8 cellular contexts compared by ENCODE assay signal in the genomic region with DNA sequence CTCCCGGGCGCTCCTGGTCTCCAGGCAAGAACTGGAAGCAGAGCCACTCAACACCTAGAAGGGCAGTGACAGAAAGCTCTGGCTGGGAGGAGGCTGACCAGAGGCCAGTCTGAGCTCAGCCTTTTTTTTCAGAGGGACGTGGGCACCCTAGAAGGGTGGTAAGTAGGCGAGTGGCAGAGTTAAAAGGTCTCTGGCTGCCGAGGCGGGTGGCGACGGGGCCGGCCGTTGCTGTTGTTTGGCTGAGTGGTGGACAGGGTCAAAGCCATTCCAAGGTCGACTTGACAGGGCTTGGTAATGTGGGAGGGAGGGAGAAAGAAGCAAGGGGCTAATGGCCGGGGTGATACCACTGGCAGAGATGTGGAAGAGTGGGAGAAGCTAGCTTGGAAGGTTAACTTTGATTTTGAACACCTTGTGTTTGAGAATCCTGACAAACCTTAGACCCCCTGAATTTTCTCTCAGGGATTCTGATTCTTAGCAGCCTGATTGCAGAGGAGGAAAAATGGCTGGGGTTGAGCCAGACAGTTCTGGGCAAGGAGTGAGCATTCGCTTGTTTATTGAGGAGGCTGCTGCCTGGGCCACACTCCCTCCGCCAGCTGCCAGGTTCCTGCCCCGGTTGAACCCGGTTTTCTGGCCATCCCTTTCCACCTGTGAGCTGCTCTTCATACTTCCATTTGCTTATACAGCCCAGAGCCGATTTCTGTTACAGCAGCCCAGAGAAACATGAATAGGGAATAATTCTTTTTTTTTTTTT. TPM values are rescaled to one million over a fixed set of nuclear protein-coding genes. Genes with fewer than 3 reads are reported as not detected.
A peak's percentile ranks its signal among the peaks of the same experiment; 100 is the strongest.
DNase-seq lines count a peak whose midpoint lies in the region; ATAC-seq, FAIRE-seq and TF ChIP-seq lines count a peak whose summit lies in the region.

No MANE protein-coding gene starts in this region.

- no peaks in the 10 kb centered on the region for H3K9me3 ChIP-seq in testis

- H3K27ac Mint-ChIP-seq in T-helper 2 cell treated with Interferon-gamma antibody and Interleukin-4, amounts not matched to agents 5 μg/mL and 100 μg/mL, for 36 hours = peak overlapping the region; percentile 67

- H3K27me3 ChIP-seq in testis = no peaks in the 10 kb centered on the region

- TF ChIP-seq CTCF in astrocyte of the spinal cord (IDR thresholded peaks at IDR 0.05; ENCODE audit: low read depth, low read length) (no peak), testis (IDR thresholded peaks at IDR 0.05) (no peak)

- peaks cover 9% of the 10 kb centered on the region for H3K4me1 ChIP-seq in testis

- intact Hi-C loops in left colon (cut with DNase I, micrococcal nuclease) = no loop called here
- intact Hi-C loops in testis (cut with DNase I; ENCODE audit: low total_unique reads) = no loop called here

- H3K4me3 ChIP-seq in astrocyte of the spinal cord (ENCODE audit: low read depth, low read length) (peak overlapping the region; percentile 51), testis (peak overlapping the region; percentile 49 to 65)

- peaks cover 22% of the 10 kb centered on the region for H3K27me3 Mint-ChIP-seq in T-helper 2 cell treated with Interferon-gamma antibody and Interleukin-4, amounts not matched to agents 5 μg/mL and 100 μg/mL, for 36 hours (ENCODE audit: low read depth)

- no peak for FAIRE-seq in urothelium cell line (lab: Jason Lieb, UNC)

- in situ Hi-C loops in astrocyte of the spinal cord (cut with HindIII; ENCODE audit: low sequenced_read_pairs) = no loop called here

- H3K36me3 ChIP-seq in testis (ENCODE audit: low read depth, missing control alignments) = no peaks in the 10 kb centered on the region

- TF ChIP-seq POLR2A in testis (IDR thresholded peaks at IDR 0.05) = no peak

- ATAC-seq in left colon = peak; percentile 38

- peaks cover 6% of the 10 kb centered on the region for H3K36me3 Mint-ChIP-seq in T-helper 2 cell treated with Interferon-gamma antibody and Interleukin-4, amounts not matched to agents 5 μg/mL and 100 μg/mL, for 36 hours (ENCODE audit: low read depth)

- DNase-seq in T-helper 2 cell treated with Interferon-gamma antibody and Interleukin-4, amounts not matched to agents 5 μg/mL and 100 μg/mL, for 36 hours (ENCODE audit: low spot score) = no peak
- no peak for DNase-seq in T-helper 2 cell
- no peak for DNase-seq in astrocyte of the spinal cord (ENCODE audit: low read depth, low spot score)
- no peak for DNase-seq in left colon
- DNase-seq in testis = no peak
- DNase-seq in GF-D8 (lab: John Stamatoyannopoulos, UW) = no peak
- no peak for DNase-seq in urothelium cell line (ENCODE audit: low spot score)
- no peak for DNase-seq in GM03348 (ENCODE audit: low spot score)

- no peaks in the 10 kb centered on the region for H3K9me3 Mint-ChIP-seq in T-helper 2 cell treated with Interferon-gamma antibody and Interleukin-4, amounts not matched to agents 5 μg/mL and 100 μg/mL, for 36 hours

- 15 to 19% methylated on average over 17 of the region's 17 CpGs for WGBS in testis, 2 donors

- H3K27ac ChIP-seq in testis = peak overlapping the region in 1 of 2 donors; percentile 15

- H3K4me1 Mint-ChIP-seq in T-helper 2 cell treated with Interferon-gamma antibody and Interleukin-4, amounts not matched to agents 5 μg/mL and 100 μg/mL, for 36 hours (ENCODE audit: low read depth) = peaks cover 19% of the 10 kb centered on the region

- H3K4me3 Mint-ChIP-seq in T-helper 2 cell treated with Interferon-gamma antibody and Interleukin-4, amounts not matched to agents 5 μg/mL and 100 μg/mL, for 36 hours = peak overlapping the region; percentile 88

RNA-seq across cellular contexts. Expression of gene SYCE3, which starts 0.9 kb away (rescaled TPM):
- total RNA-seq in left colon (under 1 TPM in 1 of 2 donors, not detected in 1; 0.67 TPM), testis (10 to 100 TPM; 40.4 to 71.9 TPM)
- polyA plus RNA-seq in testis (ENCODE audit: insufficient read depth, low read depth, low replicate concordance) = 183 TPM

RNA-seq across cellular contexts. Expression of gene CPT1B, which starts 14.6 kb away (rescaled TPM):
- 10 to 100 TPM; 22.6 to 26.6 TPM for total RNA-seq in left colon
- total RNA-seq in testis = 100 to 1,000 TPM; 103 to 123 TPM
- polyA plus RNA-seq in testis (ENCODE audit: insufficient read depth, low read depth, low replicate concordance) = 224 TPM

RNA-seq across cellular contexts. Expression of gene KLHDC7B, which starts 17.9 kb away (rescaled TPM):
- total RNA-seq in left colon (under 1 TPM in 1 of 2 donors, not detected in 1; 0.17 TPM), testis (under 1 TPM; 0.24 to 0.93 TPM)
- polyA plus RNA-seq in testis (ENCODE audit: insufficient read depth, low read depth, low replicate concordance) = 0.51 TPM

RNA-seq across cellular contexts. Expression of gene CHKB, which starts 19.1 kb away (rescaled TPM):
- total RNA-seq in left colon (10 to 100 TPM; 66.9 to 72.7 TPM), testis (10 to 100 TPM; 89.6 to 98.9 TPM)
- 88.4 TPM for polyA plus RNA-seq in testis (ENCODE audit: insufficient read depth, low read depth, low replicate concordance)

RNA-seq across cellular contexts. Expression of gene TYMP, which starts 33.8 kb away (rescaled TPM):
- 10 to 100 TPM; 32.0 to 33.0 TPM for total RNA-seq in left colon
- 10 to 100 TPM; 12.5 to 15.4 TPM for total RNA-seq in testis
- polyA plus RNA-seq in testis (ENCODE audit: insufficient read depth, low read depth, low replicate concordance) = 25.9 TPM

Comparison
In these comparisons a context has a peak if more than half of its experiments do, and no peak if none do; other contexts are left out.
1. RNA of gene SYCE3, which starts 0.9 kb away (total RNA-seq): 40.4 to 71.9 TPM in testis; 0.67 TPM in left colon; every median in the first group is over 10 times any median in the second.